Comparison of ENCODE assay signal across 10 cellular contexts in genomic region chr18:60053747-60054304, GRCh38.
DNase-seq lines count a peak whose midpoint lies in the region; ATAC-seq and TF ChIP-seq lines count a peak whose summit lies in the region.
"Had no signal": no experiment of that assay in that cellular context is flagged by ENCODE, and none has a peak within 500 bp of the region (broad histone marks: within the 10 kb centered on the region; RNA-seq: fewer than 3 reads in every experiment).

No MANE protein-coding gene starts in this region.

- no peak overlapping the region for H3K4me3 Mint-ChIP-seq in naive thymus-derived CD4-positive, alpha-beta T cell

- DNase-seq in cardiac muscle cell (ENCODE audit: low read depth in 1 of 2, low spot score in 1 of 2) (peak; percentile 2 to 76), right cardiac atrium (no peak), NCI-H748 treated with DMSO at 0.1 percent for 48 hours (lab: John Stamatoyannopoulos, UW) (peak; percentile 30), epithelial cell of proximal tubule (ENCODE audit: low read depth) (peak; percentile 100), upper lobe of right lung (no peak), omental fat pad (ENCODE audit: low spot score) (no peak)
- DNase-seq in naive thymus-derived CD4-positive, alpha-beta T cell: no peak
- DNase-seq in activated CD4-positive, alpha-beta T cell treated with anti-CD3 and anti-CD28 coated beads, Interleukin-2, amount 50 U/mL, for 48 hours: no peak
- DNase-seq: NCI-H1930 had no signal

- H3K4me1 ChIP-seq in cardiac muscle cell (ENCODE audit: low read depth) (no peaks in the 10 kb centered on the region), right cardiac atrium (ENCODE audit: control insufficient read depth, insufficient read depth, low read length) (no peaks in the 10 kb centered on the region), upper lobe of right lung (no peaks in the 10 kb centered on the region)
- H3K4me1 ChIP-seq in naive thymus-derived CD4-positive, alpha-beta T cell (ENCODE audit: control insufficient read depth in 2 of 2, insufficient read depth in 2 of 2, low read length in 2 of 2): no peaks in the 10 kb centered on the region

- POLR2A ChIA-PET in naive thymus-derived CD4-positive, alpha-beta T cell (lab: Charles Lee): no interaction called here

- no peaks in the 10 kb centered on the region for H3K36me3 ChIP-seq in cardiac muscle cell
- H3K36me3 ChIP-seq in upper lobe of right lung: no peaks in the 10 kb centered on the region
- H3K36me3 ChIP-seq in naive thymus-derived CD4-positive, alpha-beta T cell (ENCODE audit: control insufficient read depth in 2 of 3, insufficient read depth in 3 of 3, low read length in 3 of 3): no peaks in the 10 kb centered on the region

- WGBS in right cardiac atrium: 74% methylated on average over 8 of the region's 8 CpGs

- intact Hi-C loops in right cardiac atrium (cut with DNase I): no loop called here
- intact Hi-C loops in upper lobe of right lung (cut with DNase I): no loop called here
- intact Hi-C loops in naive thymus-derived CD4-positive, alpha-beta T cell (cut with micrococcal nuclease): no loop called here

- TF ChIP-seq CTCF in cardiac muscle cell (IDR thresholded peaks at IDR 0.05; ENCODE audit: low read depth, low read length): no peak
- TF ChIP-seq CTCF in epithelial cell of proximal tubule (conservative IDR thresholded peaks at IDR 0.05; ENCODE audit: low read depth, low read length): no peak
- TF ChIP-seq CTCF in upper lobe of right lung (IDR thresholded peaks at IDR 0.05): no peak
- no peak for TF ChIP-seq CTCF in omental fat pad (IDR thresholded peaks at IDR 0.05)

- H3K9me3 Mint-ChIP-seq in naive thymus-derived CD4-positive, alpha-beta T cell: peaks cover 0 to 14% (median 2%) of the 10 kb centered on the region in 11 donors

- H3K27ac ChIP-seq in cardiac muscle cell: no peak overlapping the region
- no peak overlapping the region for H3K27ac ChIP-seq in right cardiac atrium (ENCODE audit: low read length)
- no peak overlapping the region for H3K27ac ChIP-seq in upper lobe of right lung
- no peak overlapping the region for H3K27ac ChIP-seq in naive thymus-derived CD4-positive, alpha-beta T cell (ENCODE audit: low read depth, low read length)
- H3K27ac ChIP-seq: coronary artery had no signal

- H3K27me3 Mint-ChIP-seq in naive thymus-derived CD4-positive, alpha-beta T cell: peaks cover 0 to 11% (median 3%) of the 10 kb centered on the region in 5 donors

- H3K27me3 ChIP-seq in cardiac muscle cell: no peaks in the 10 kb centered on the region
- H3K27me3 ChIP-seq in right cardiac atrium (ENCODE audit: control insufficient read depth, insufficient read depth): no peaks in the 10 kb centered on the region
- H3K27me3 ChIP-seq in upper lobe of right lung: no peaks in the 10 kb centered on the region
- H3K27me3 ChIP-seq in naive thymus-derived CD4-positive, alpha-beta T cell (ENCODE audit: control insufficient read depth in 2 of 2, insufficient read depth in 2 of 2, low read length in 2 of 2): no peaks in the 10 kb centered on the region

- H3K9me3 ChIP-seq in cardiac muscle cell (ENCODE audit: low read depth) (no peaks in the 10 kb centered on the region), right cardiac atrium (ENCODE audit: control insufficient read depth, low read length) (no peaks in the 10 kb centered on the region), upper lobe of right lung (no peaks in the 10 kb centered on the region)
- H3K9me3 ChIP-seq in naive thymus-derived CD4-positive, alpha-beta T cell (ENCODE audit: control insufficient read depth in 2 of 3, low read length in 3 of 3): no peaks in the 10 kb centered on the region

- ATAC-seq in right cardiac atrium: no peak
- ATAC-seq in upper lobe of right lung: peak; percentile 39
- no peak for ATAC-seq in omental fat pad (ENCODE audit: low FRiP score)
- no peak for ATAC-seq in naive thymus-derived CD4-positive, alpha-beta T cell

- CTCF ChIA-PET in naive thymus-derived CD4-positive, alpha-beta T cell (lab: Charles Lee): no interaction called here

- H3K36me3 Mint-ChIP-seq in naive thymus-derived CD4-positive, alpha-beta T cell: no peaks in the 10 kb centered on the region

- H3K4me3 ChIP-seq in cardiac muscle cell: no peak overlapping the region
- no peak overlapping the region for H3K4me3 ChIP-seq in right cardiac atrium (ENCODE audit: low read length)
- H3K4me3 ChIP-seq in epithelial cell of proximal tubule (ENCODE audit: low read depth, low read length): no peak overlapping the region
- H3K4me3 ChIP-seq in upper lobe of right lung: no peak overlapping the region
- H3K4me3 ChIP-seq in naive thymus-derived CD4-positive, alpha-beta T cell (ENCODE audit: low read length): no peak overlapping the region
- H3K4me3 ChIP-seq: coronary artery had no signal

- no peak overlapping the region for H3K27ac Mint-ChIP-seq in naive thymus-derived CD4-positive, alpha-beta T cell

- H3K4me1 Mint-ChIP-seq in naive thymus-derived CD4-positive, alpha-beta T cell: no peaks in the 10 kb centered on the region

Comparison
In these comparisons a context has a peak if more than half of its experiments do, and no peak if none do; other contexts are left out.
1. DNase-seq: peak in cardiac muscle cell (2 of 2), NCI-H748 treated with DMSO at 0.1 percent for 48 hours (single experiment) and epithelial cell of proximal tubule (single experiment); none in right cardiac atrium (0 of 3), upper lobe of right lung (single experiment), omental fat pad (single experiment), naive thymus-derived CD4-positive, alpha-beta T cell (0 of 9) and activated CD4-positive, alpha-beta T cell treated with anti-CD3 and anti-CD28 coated beads, Interleukin-2, amount 50 U/mL, for 48 hours (0 of 2).